9 cellular contexts compared by ENCODE assay signal in the genomic region with DNA sequence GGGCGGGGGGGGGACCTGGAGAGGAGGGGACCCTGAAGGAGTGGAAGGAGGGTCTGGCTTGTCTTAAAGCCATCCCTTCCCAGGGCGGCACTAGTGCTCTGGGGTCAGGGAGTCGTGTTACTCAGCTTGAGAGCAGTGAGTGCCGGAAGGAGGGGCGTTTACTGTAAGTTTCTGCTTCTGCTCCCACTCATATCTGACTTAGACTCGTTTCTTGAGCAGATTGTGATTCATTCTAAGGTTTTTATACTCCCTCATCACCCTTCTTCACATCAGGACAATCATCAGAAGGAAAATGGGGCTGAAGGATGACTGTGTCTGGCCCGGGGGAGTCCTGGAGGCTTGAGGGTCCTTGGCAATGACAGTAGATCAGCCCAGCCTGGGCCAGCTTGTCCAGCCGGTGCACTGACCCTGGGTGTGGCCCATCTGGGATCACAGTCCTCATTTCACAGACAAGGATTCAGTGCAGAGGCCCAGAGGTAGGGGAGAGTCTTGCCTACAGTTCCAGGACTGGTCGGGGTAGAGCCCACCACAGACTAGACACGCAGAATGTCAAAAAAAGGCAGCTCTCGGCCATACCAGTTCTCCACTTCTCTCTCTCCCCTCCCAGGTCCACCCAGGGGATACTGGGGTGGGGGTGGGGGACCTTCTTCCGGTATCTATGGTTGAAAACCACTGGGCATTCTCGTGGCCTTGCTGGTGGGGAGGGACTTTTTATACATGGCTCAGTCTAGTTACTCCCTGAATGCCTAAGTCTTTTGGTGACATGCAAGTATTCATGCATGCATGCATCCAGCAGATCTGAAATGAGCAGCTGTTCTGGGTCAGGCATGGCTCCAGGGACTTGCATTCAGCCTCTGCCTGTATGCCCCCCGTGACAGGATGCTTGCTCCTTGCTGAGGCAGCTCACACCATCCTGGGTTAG. TPM values are rescaled to one million over a fixed set of nuclear protein-coding genes. Genes with fewer than 3 reads are reported as not detected.
DNase-seq lines count a peak whose midpoint lies in the region; ATAC-seq and TF ChIP-seq lines count a peak whose summit lies in the region.
"Had no signal": no experiment of that assay in that cellular context is flagged by ENCODE, and none has a peak within 500 bp of the region (broad histone marks: within the 10 kb centered on the region; RNA-seq: fewer than 3 reads in every experiment).

No MANE protein-coding gene starts in this region.

- peaks cover 51% of the 10 kb centered on the region for H3K4me1 ChIP-seq in HUES48 (ENCODE audit: control insufficient read depth, insufficient read depth, low read length)
- no peaks in the 10 kb centered on the region for H3K4me1 ChIP-seq in body of pancreas
- H3K4me1 ChIP-seq in ascending aorta: no peaks in the 10 kb centered on the region

- intact Hi-C loops in body of pancreas (cut with DNase I) (no loop called here), ascending aorta (cut with DNase I) (no loop called here)

- TF ChIP-seq CTCF in body of pancreas (IDR thresholded peaks at IDR 0.05) (no peak), ascending aorta (IDR thresholded peaks at IDR 0.05) (no peak)

- peak in 1 of 4 donors; percentile 16 for DNase-seq in body of pancreas
- peak; percentile 48 for DNase-seq in renal cortical epithelial cell (ENCODE audit: low read depth)
- no peak for DNase-seq in D341Med (ENCODE audit: low spot score)
- no peak for DNase-seq in GF-D8 (lab: John Stamatoyannopoulos, UW)
- no peak for DNase-seq in ascending aorta (ENCODE audit: low spot score in 2 of 2)

- peak; percentile 34 for ATAC-seq in GM18867 (IDR thresholded peaks at IDR 0.05; ENCODE audit: unreplicated experiment)
- ATAC-seq in body of pancreas: peak; percentile 15
- no peak for ATAC-seq in HG02885 (IDR thresholded peaks at IDR 0.05; ENCODE audit: poor library complexity, unreplicated experiment)

- H3K4me3 ChIP-seq in HUES48 (ENCODE audit: low read depth, low read length): no peak overlapping the region; the same call in 1 of the 2 replicates
- no peak overlapping the region for H3K4me3 ChIP-seq in body of pancreas
- no peak overlapping the region for H3K4me3 ChIP-seq in ascending aorta

- H3K27me3 ChIP-seq in HUES48 (ENCODE audit: control insufficient read depth, insufficient read depth, low read length) (peaks cover 14% of the 10 kb centered on the region), body of pancreas (peaks cover 0 to 20% of the 10 kb centered on the region in 2 donors), ascending aorta (no peaks in the 10 kb centered on the region)

- H3K27ac ChIP-seq in HUES48 (ENCODE audit: low read depth, low read length) (peak overlapping the region; percentile 83), body of pancreas (no peak overlapping the region), ascending aorta (no peak overlapping the region)
- H3K27ac ChIP-seq: VCaP had no signal

- 29 to 39% methylated on average over 12 to 13 of the region's 14 CpGs for WGBS in body of pancreas, 2 donors

- no peak for TF ChIP-seq POLR2A in body of pancreas (IDR thresholded peaks at IDR 0.05)

- no peak overlapping the region for H3K9ac ChIP-seq in HUES48 (ENCODE audit: low read depth, low read length)

- no peaks in the 10 kb centered on the region for H3K9me3 ChIP-seq in HUES48 (ENCODE audit: control insufficient read depth, insufficient read depth, low read length)
- H3K9me3 ChIP-seq in body of pancreas: no peaks in the 10 kb centered on the region
- no peaks in the 10 kb centered on the region for H3K9me3 ChIP-seq in ascending aorta

- H3K36me3 ChIP-seq in HUES48 (ENCODE audit: control insufficient read depth, insufficient read depth, low read length): peaks cover 12% of the 10 kb centered on the region; the same call in 1 of the 2 replicates
- H3K36me3 ChIP-seq in body of pancreas (replicated peaks in 1 of 2; ENCODE audit: insufficient read depth in 1 of 2, low read depth in 2 of 2): no peaks in the 10 kb centered on the region
- H3K36me3 ChIP-seq in ascending aorta: no peaks in the 10 kb centered on the region

RNA-seq across cellular contexts. Expression of a gene that starts 5.1 kb away (rescaled TPM):
- total RNA-seq in body of pancreas (not detected), renal cortical epithelial cell (not detected in 2 replicates), ascending aorta (22.8 TPM)

RNA-seq across cellular contexts. Expression of a gene that starts 48.9 kb away (rescaled TPM):
- total RNA-seq in body of pancreas (10 to 100 TPM; 23.7 to 25.9 TPM), renal cortical epithelial cell (17.0 and 53.1 TPM in 2 replicates), ascending aorta (51.5 TPM)

Comparison
In these comparisons a context has a peak if more than half of its experiments do, and no peak if none do; other contexts are left out.
1. RNA of a gene that starts 5.1 kb away (total RNA-seq): 22.8 TPM in ascending aorta (single experiment); not detected in body of pancreas and not detected in renal cortical epithelial cell; every median in the first group is over 10 times any median in the second.